12 cellular contexts compared by ENCODE assay signal in genomic region chr7:17951745-17952254, GRCh38.
"Had no signal": no experiment of that assay in that cellular context is flagged by ENCODE, and none has a peak within 500 bp of the region (broad histone marks: within the 10 kb centered on the region; RNA-seq: fewer than 3 reads in every experiment).

No MANE protein-coding gene starts in this region.

- H3K9me3 ChIP-seq: lower lobe of right lung had no signal

- H3K27me3 Mint-ChIP-seq: progenitor cell of endocrine pancreas, type B pancreatic cell had no signal

- ATAC-seq: left colon, lower lobe of right lung, right cardiac atrium had no signal

- H3K27ac Mint-ChIP-seq: activated T-helper 1 cell treated with anti-CD3 and anti-CD28 coated beads, Interleukin-12 subunit alpha, Interleukin-12 subunit beta, Interleukin-2, Interleukin-4 antibody, amounts not matched to agents 30 ng/mL and 10 ng/mL and 1 ng/mL, durations not matched to agents 14 hours and 24 hours and 36 hours; mesothelial cell of epicardium; progenitor cell of endocrine pancreas; stimulated activated naive CD8-positive, alpha-beta T cell treated with anti-CD3 and anti-CD28 coated beads, Interleukin-15, Interleukin-2, amounts not matched to agents 100 ng/mL and 50 ng/mL, for 24 hours; type B pancreatic cell had no signal

- H3K36me3 ChIP-seq: cardiac muscle cell, lower lobe of right lung had no signal

- H3K27ac ChIP-seq: cardiac muscle cell, lower lobe of right lung had no signal

- H3K9me3 Mint-ChIP-seq: activated T-helper 1 cell treated with anti-CD3 and anti-CD28 coated beads, Interleukin-12 subunit alpha, Interleukin-12 subunit beta, Interleukin-2, Interleukin-4 antibody, amounts not matched to agents 30 ng/mL and 10 ng/mL and 1 ng/mL, durations not matched to agents 14 hours and 24 hours and 36 hours; stimulated activated naive CD8-positive, alpha-beta T cell treated with anti-CD3 and anti-CD28 coated beads, Interleukin-15, Interleukin-2, amounts not matched to agents 100 ng/mL and 50 ng/mL, for 24 hours; type B pancreatic cell had no signal

- H3K4me3 ChIP-seq: cardiac muscle cell, lower lobe of right lung had no signal

- H3K36me3 Mint-ChIP-seq: mesothelial cell of epicardium, type B pancreatic cell had no signal

- H3K4me3 Mint-ChIP-seq: mesothelial cell of epicardium; stimulated activated naive CD8-positive, alpha-beta T cell treated with anti-CD3 and anti-CD28 coated beads, Interleukin-15, Interleukin-2, amounts not matched to agents 100 ng/mL and 50 ng/mL, for 24 hours; type B pancreatic cell had no signal

- DNase-seq: activated CD4-positive, CD25-positive, alpha-beta regulatory T cell; activated naive CD4-positive, alpha-beta T cell; left colon; lower lobe of right lung; right cardiac atrium; small intestine had no signal

- H3K27me3 ChIP-seq: cardiac muscle cell had no signal
